In genomic region chr18:75156139-75156750, GRCh38 we compare ENCODE assay signal across 2 cellular contexts.
TF ChIP-seq lines count a peak whose summit lies in the region.

No MANE protein-coding gene starts in this region.

TF ChIP-seq in HEK293, 187 proteins besides CTCF, POLR2A, EP300 and RAD21:
- peak; percentile 77 for TF ChIP-seq ZSCAN4 (tag by site-specific recombination; IDR thresholded peaks at IDR 0.05)
- TF ChIP-seq ZNF335 (tag by site-specific recombination; conservative IDR thresholded peaks at IDR 0.05) = no peak

TF ChIP-seq in H1, 55 proteins besides CTCF, POLR2A, EP300 and RAD21 (continued from another document):
- TF ChIP-seq ATF2 (IDR thresholded peaks at IDR 0.05; ENCODE audit: low read length) (no peak), CHD7 (IDR thresholded peaks at IDR 0.05; ENCODE audit: insufficient replicate concordance, low read length) (no peak), JUND (IDR thresholded peaks at IDR 0.05; ENCODE audit: low read length) (no peak), RFX5 (IDR thresholded peaks at IDR 0.05; ENCODE audit: borderline replicate concordance, low read depth, low read length) (no peak), RXRA (IDR thresholded peaks at IDR 0.05; ENCODE audit: insufficient read depth, low read depth, low read length) (no peak)
